19 cellular contexts compared by ENCODE assay signal in genomic region chr13:112828082-112828699, GRCh38.
DNase-seq lines count a peak whose midpoint lies in the region; ATAC-seq and TF ChIP-seq lines count a peak whose summit lies in the region.
"Had no signal": no experiment of that assay in that cellular context is flagged by ENCODE, and none has a peak within 500 bp of the region (broad histone marks: within the 10 kb centered on the region; RNA-seq: fewer than 3 reads in every experiment).

No MANE protein-coding gene starts in this region.

- H3K27me3 Mint-ChIP-seq in activated T-cell treated with anti-CD3 and anti-CD28 coated beads, Interleukin-2, amount 50 U/mL, for 72 hours (ENCODE audit: low read depth): no peaks in the 10 kb centered on the region
- no peaks in the 10 kb centered on the region for H3K27me3 Mint-ChIP-seq in WTC11 (ENCODE audit: low read depth)

- no peaks in the 10 kb centered on the region for H3K9me3 Mint-ChIP-seq in activated T-cell treated with anti-CD3 and anti-CD28 coated beads, Interleukin-2, amount 50 U/mL, for 72 hours
- no peaks in the 10 kb centered on the region for H3K9me3 Mint-ChIP-seq in WTC11

- peaks cover 4 to 70% of the 10 kb centered on the region in 2 experiments; a peak in 2 of 3 replicates for H3K36me3 ChIP-seq in HEK293 (ENCODE audit: control insufficient read depth in 2 of 2, insufficient read depth in 1 of 2, low read length in 2 of 2)
- H3K36me3 ChIP-seq: prostate gland had no signal

- H3K27ac ChIP-seq in HEK293 (ENCODE audit: extremely low read depth, low read depth, low read length): no peak overlapping the region
- H3K27ac ChIP-seq: prostate gland, stomach, upper lobe of left lung had no signal

- no peak for DNase-seq in activated T-cell treated with anti-CD3 and anti-CD28 coated beads, Interleukin-2, amount 50 U/mL, for 72 hours
- DNase-seq in activated T-cell treated with anti-CD3 and anti-CD28 coated beads, Interleukin-2, amount 50 U/mL, for 1 hour: no peak
- DNase-seq in WTC11 (ENCODE audit: low spot score) (no peak), posterior vena cava (ENCODE audit: low spot score) (peak; percentile 30), H4 (ENCODE audit: low spot score) (no peak), EL (no peak)
- DNase-seq: anterior cingulate cortex; cerebellar nuclear complex; H7; left colon; NCI-H1092 treated with DMSO at 0.1 percent for 48 hours; NCI-H526; SHP77; stimulated activated CD4-positive, alpha-beta T cell treated with anti-CD3 and anti-CD28 coated beads, Interleukin-1b, Interleukin-23, amount 100 ng/mL, for 48 hours; stomach had no signal

- no peaks in the 10 kb centered on the region for H3K9me3 ChIP-seq in HEK293 (ENCODE audit: control insufficient read depth, insufficient read depth, low read depth, low read length)
- H3K9me3 ChIP-seq: prostate gland, stomach, upper lobe of left lung had no signal

- intact Hi-C loops in posterior vena cava (cut with DNase I): no loop called here

- no peak for TF ChIP-seq CTCF in HEK293 (tag by site-specific recombination; IDR thresholded peaks at IDR 0.05)
- no peak for TF ChIP-seq CTCF in WTC11 (IDR thresholded peaks at IDR 0.05)

- POLR2A ChIA-PET in HEK293 (lab: Yijun Ruan, JAX) (no interaction called here), WTC11 (lab: Charles Lee) (no interaction called here)

- no peaks in the 10 kb centered on the region for H3K4me1 ChIP-seq in HEK293 (ENCODE audit: control insufficient read depth, insufficient read depth, low read length)
- H3K4me1 ChIP-seq: prostate gland, upper lobe of left lung had no signal

- ATAC-seq in activated T-cell treated with anti-CD3 and anti-CD28 coated beads, Interleukin-2, amount 50 U/mL, for 72 hours (replicated peaks in 1 of 2): peak; percentile 41 to 60
- ATAC-seq in WTC11 (no peak), GM18909 (IDR thresholded peaks at IDR 0.05; ENCODE audit: poor library complexity, unreplicated experiment) (no peak)
- ATAC-seq: left colon had no signal

- CTCF ChIA-PET in HEK293 (lab: Yijun Ruan, JAX): no interaction called here
- CTCF ChIA-PET in WTC11 (lab: Charles Lee): no interaction called here

- peaks cover 8% of the 10 kb centered on the region in 2 donors for H3K36me3 Mint-ChIP-seq in activated T-cell treated with anti-CD3 and anti-CD28 coated beads, Interleukin-2, amount 50 U/mL, for 72 hours (ENCODE audit: insufficient read depth in 2 of 2)
- H3K36me3 Mint-ChIP-seq in WTC11: peaks cover 89% of the 10 kb centered on the region

- H3K4me3 ChIP-seq in HEK293 (ENCODE audit: low read depth, low read length): no peak overlapping the region
- H3K4me3 ChIP-seq: prostate gland, stomach, upper lobe of left lung had no signal

- no peak overlapping the region for H3K4me3 Mint-ChIP-seq in activated T-cell treated with anti-CD3 and anti-CD28 coated beads, Interleukin-2, amount 50 U/mL, for 72 hours
- H3K4me3 Mint-ChIP-seq in WTC11: no peak overlapping the region

- peaks cover 5% of the 10 kb centered on the region for H3K4me1 Mint-ChIP-seq in activated T-cell treated with anti-CD3 and anti-CD28 coated beads, Interleukin-2, amount 50 U/mL, for 72 hours (ENCODE audit: low read depth)
- no peaks in the 10 kb centered on the region for H3K4me1 Mint-ChIP-seq in WTC11

- no peak overlapping the region for H3K27ac Mint-ChIP-seq in activated T-cell treated with anti-CD3 and anti-CD28 coated beads, Interleukin-2, amount 50 U/mL, for 72 hours
- H3K27ac Mint-ChIP-seq in WTC11: 0 out of 2 replicates have a peak overlapping the region, but pooled peaks have one; percentile 49

TF ChIP-seq in HEK293, 187 proteins besides CTCF, POLR2A, EP300 and RAD21:
- TF ChIP-seq ZNF529 (tag by site-specific recombination; IDR thresholded peaks at IDR 0.05; ENCODE audit: insufficient replicate concordance) (no peak), YY2 (tag by site-specific recombination; IDR thresholded peaks at IDR 0.05) (no peak), EGR2 (tag by site-specific recombination; IDR thresholded peaks at IDR 0.05; ENCODE audit: low read depth) (peak; percentile 40; the same call in 1 of the 2 replicates), ZIC2 (tag by site-specific recombination; IDR thresholded peaks at IDR 0.05) (no peak), PRDM1 (tag by site-specific recombination; IDR thresholded peaks at IDR 0.05) (peak; percentile 90), ZNF16 (tag by site-specific recombination; IDR thresholded peaks at IDR 0.05; ENCODE audit: low read depth) (no peak), HOXA7 (CRISPR knock-in tag; IDR thresholded peaks at IDR 0.05; ENCODE audit: borderline replicate concordance) (no peak), ZNF488 (tag by site-specific recombination; IDR thresholded peaks at IDR 0.05) (no peak)
TF ChIP-seq in HEK293: peak in this region for 2.

TF ChIP-seq in WTC11, 78 proteins besides CTCF, POLR2A, EP300 and RAD21:
- no peak for TF ChIP-seq ATF1 (CRISPR knock-in tag; IDR thresholded peaks at IDR 0.05)
- TF ChIP-seq ZNF138 (CRISPR knock-in tag; conservative IDR thresholded peaks at IDR 0.05): no peak
- TF ChIP-seq AFF4 (CRISPR knock-in tag; IDR thresholded peaks at IDR 0.05; ENCODE audit: borderline replicate concordance): no peak
- no peak for TF ChIP-seq ZSCAN18 (CRISPR knock-in tag; IDR thresholded peaks at IDR 0.05)

Comparison
In these comparisons a context has a peak if more than half of its experiments do, and no peak if none do; other contexts are left out.
1. ATAC-seq: peak in activated T-cell treated with anti-CD3 and anti-CD28 coated beads, Interleukin-2, amount 50 U/mL, for 72 hours (2 of 2); none in WTC11 (single experiment) and GM18909 (single experiment).